In the genomic region with DNA sequence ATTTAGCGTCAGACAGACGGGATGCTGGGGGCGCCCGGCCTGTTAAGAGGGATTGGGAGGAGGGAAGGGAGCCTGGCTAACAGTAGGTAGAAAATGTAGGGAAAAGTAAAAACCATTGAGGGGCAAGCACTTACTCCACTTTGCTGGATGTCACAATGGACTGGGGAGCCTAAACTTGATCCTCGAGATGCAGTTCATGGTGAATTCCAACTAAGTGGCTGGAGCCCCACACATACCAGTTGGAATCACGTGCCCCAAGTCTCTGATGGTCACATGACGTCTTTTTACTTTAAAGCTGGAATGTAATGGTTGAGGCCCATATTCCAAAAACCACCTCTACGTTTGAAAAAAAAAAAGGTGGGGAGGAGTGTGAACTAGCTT, we compare ENCODE assay signal across 8 cellular contexts. TPM values are rescaled to one million over a fixed set of nuclear protein-coding genes. Genes with fewer than 3 reads are reported as not detected.
A peak's percentile ranks its signal among the peaks of the same experiment; 100 is the strongest.
DNase-seq lines count a peak whose midpoint lies in the region; ATAC-seq and TF ChIP-seq lines count a peak whose summit lies in the region.

No MANE protein-coding gene starts in this region.

- peaks cover 0 to 11% of the 10 kb centered on the region in 2 donors for H3K4me1 Mint-ChIP-seq in natural killer cell

- peaks cover 22 to 74% of the 10 kb centered on the region in 2 donors for H3K27me3 Mint-ChIP-seq in natural killer cell (ENCODE audit: low read depth in 2 of 2)

- H3K27ac ChIP-seq in esophagus muscularis mucosa (replicated peaks in 1 of 4) (peak overlapping the region; percentile 87 to 92 (median 91)), muscle layer of duodenum (ENCODE audit: low read length) (no peak overlapping the region)

- DNase-seq in AG20443 (ENCODE audit: low spot score) (peak; percentile 15), NCI-H524 (lab: John Stamatoyannopoulos, UW) (peak; percentile 63 to 71), esophagus muscularis mucosa (ENCODE audit: extremely low spot score) (no peak), COLO668 (lab: John Stamatoyannopoulos, UW; ENCODE audit: unreplicated experiment) (no peak), NCI-H187 (lab: John Stamatoyannopoulos, UW) (no peak), natural killer cell (no peak)
- DNase-seq in effector CD8-positive, alpha-beta T cell (lab: John Stamatoyannopoulos, UW) = no peak

- H3K36me3 Mint-ChIP-seq in natural killer cell = no peaks in the 10 kb centered on the region

- ATAC-seq in natural killer cell = no peak

- H3K27me3 ChIP-seq in esophagus muscularis mucosa (peaks cover 0 to 9% (median 0%) of the 10 kb centered on the region in 4 donors), muscle layer of duodenum (ENCODE audit: low read depth, low read length) (no peaks in the 10 kb centered on the region)

- H3K4me1 ChIP-seq in esophagus muscularis mucosa = peaks cover 13 to 45% (median 31%) of the 10 kb centered on the region in 4 donors
- peaks cover 0 to 4% of the 10 kb centered on the region in 2 donors for H3K4me1 ChIP-seq in muscle layer of duodenum (ENCODE audit: control insufficient read depth in 1 of 2, insufficient read depth in 2 of 2, low read length in 2 of 2)

- peak overlapping the region; percentile 65 to 76 (median 71) for H3K4me3 ChIP-seq in esophagus muscularis mucosa
- H3K4me3 ChIP-seq in muscle layer of duodenum (ENCODE audit: low read depth in 1 of 2, low read length in 2 of 2) = peak overlapping the region; percentile 61 to 72

- no peak for TF ChIP-seq EP300 in esophagus muscularis mucosa (IDR thresholded peaks at IDR 0.05)

- H3K27ac Mint-ChIP-seq in natural killer cell = no peak overlapping the region

- H3K4me3 Mint-ChIP-seq in natural killer cell = no peak overlapping the region

- TF ChIP-seq CTCF in esophagus muscularis mucosa (IDR thresholded peaks at IDR 0.05) = no peak
- no peak for TF ChIP-seq CTCF in natural killer cell (IDR thresholded peaks at IDR 0.05)

- intact Hi-C loops in esophagus muscularis mucosa (cut with DNase I) = loop anchor here (5.0 kb wide), 2 partner anchors 60 to 230 kb away; no protein-coding TSS in a partner anchor
- intact Hi-C loops in natural killer cell (cut with micrococcal nuclease) = no loop called here

- no peaks in the 10 kb centered on the region for H3K9me3 ChIP-seq in esophagus muscularis mucosa
- H3K9me3 ChIP-seq in muscle layer of duodenum (ENCODE audit: control insufficient read depth in 1 of 2, low read length in 2 of 2) = no peaks in the 10 kb centered on the region

- TF ChIP-seq POLR2A in esophagus muscularis mucosa (IDR thresholded peaks at IDR 0.05; ENCODE audit: low read depth) = no peak

- 7% methylated on average over 8 of the region's 8 CpGs for WGBS in esophagus muscularis mucosa

- no peaks in the 10 kb centered on the region for H3K9me3 Mint-ChIP-seq in natural killer cell

- no peaks in the 10 kb centered on the region for H3K36me3 ChIP-seq in esophagus muscularis mucosa
- no peaks in the 10 kb centered on the region for H3K36me3 ChIP-seq in muscle layer of duodenum (ENCODE audit: control insufficient read depth in 1 of 2, insufficient read depth in 2 of 2, low read length in 2 of 2)

RNA-seq across cellular contexts. Expression of gene PLS3, which starts 1.5 kb away (rescaled TPM):
- total RNA-seq in esophagus muscularis mucosa (10 to 100 TPM; 76.8 to 84.0 (median 80.8) TPM), natural killer cell (under 1 TPM in 1 of 3 donors, not detected in 2; 0.54 TPM)

Comparison
In these comparisons a context has a peak if more than half of its experiments do, and no peak if none do; other contexts are left out.
1. DNase-seq: peak in AG20443 (single experiment) and NCI-H524 (2 of 2); none in esophagus muscularis mucosa (single experiment), effector CD8-positive, alpha-beta T cell (single experiment), COLO668 (single experiment), NCI-H187 (0 of 2) and natural killer cell (single experiment).
2. RNA of gene PLS3, which starts 1.5 kb away (total RNA-seq): 76.8 to 84.0 TPM in esophagus muscularis mucosa; 0.54 TPM in natural killer cell; every median in the first group is over 10 times any median in the second.